24 cellular contexts compared by ENCODE assay signal in genomic region chr1:6494627-6495026, GRCh38. TPM values are rescaled to one million over a fixed set of nuclear protein-coding genes. Genes with fewer than 3 reads are reported as not detected.
DNase-seq lines count a peak whose midpoint lies in the region; ATAC-seq and TF ChIP-seq lines count a peak whose summit lies in the region.
"Had no signal": no experiment of that assay in that cellular context is flagged by ENCODE, and none has a peak within 500 bp of the region (broad histone marks: within the 10 kb centered on the region; RNA-seq: fewer than 3 reads in every experiment).

No MANE protein-coding gene starts in this region.

- no peaks in the 10 kb centered on the region for H3K36me3 ChIP-seq in right atrium auricular region
- H3K36me3 ChIP-seq: upper lobe of left lung had no signal

- H3K36me3 Mint-ChIP-seq in chondrocyte (ENCODE audit: low read depth) (no peaks in the 10 kb centered on the region), neural crest cell (ENCODE audit: low read depth) (no peaks in the 10 kb centered on the region)
- H3K36me3 Mint-ChIP-seq: natural killer cell, WTC11 had no signal

- peaks cover 0 to 79% of the 10 kb centered on the region in 2 donors for H3K4me1 ChIP-seq in right atrium auricular region

- no peak overlapping the region for H3K4me3 ChIP-seq in right atrium auricular region
- H3K4me3 ChIP-seq: upper lobe of left lung had no signal

- DNase-seq in Right ventricle myocardium inferior (ENCODE audit: missing footprints) (no peak), right atrium auricular region (ENCODE audit: low spot score) (no peak), RWPE1 (ENCODE audit: low spot score) (no peak), chondrocyte (ENCODE audit: low spot score) (no peak), neural crest cell (ENCODE audit: low read depth, low spot score) (no peak), NOMO-1 treated with DMSO at 0.1 percent for 48 hours (lab: John Stamatoyannopoulos, UW; ENCODE audit: unreplicated experiment) (no peak), NCI-H2029 (lab: John Stamatoyannopoulos, UW) (no peak)
- DNase-seq in effector CD4-positive, alpha-beta T cell, result no peak
- DNase-seq: activated naive CD4-positive, alpha-beta T cell treated with anti-CD3 and anti-CD28 coated beads, Interleukin-2, amount 50 U/mL, for 16 hours; aorta; central memory CD4-positive, alpha-beta T cell; Kasumi-1; midbrain; MV-4-11; natural killer cell; NCI-H1436 treated with DMSO at 0.1 percent for 48 hours; NCI-H82; retina; stimulated activated CD4-positive, alpha-beta T cell treated with anti-CD3 and anti-CD28 coated beads, Interleukin-4, amount 100 ng/mL, for 1 hour; T-helper 9 cell had no signal

- H3K27me3 ChIP-seq in right atrium auricular region, result no peaks in the 10 kb centered on the region

- H3K9me3 Mint-ChIP-seq in chondrocyte (ENCODE audit: low read depth) (no peaks in the 10 kb centered on the region), neural crest cell (no peaks in the 10 kb centered on the region)
- H3K9me3 Mint-ChIP-seq: natural killer cell, WTC11 had no signal

- H3K27ac Mint-ChIP-seq in chondrocyte (ENCODE audit: unreplicated experiment), result peak overlapping the region; percentile 0
- H3K27ac Mint-ChIP-seq in neural crest cell (ENCODE audit: unreplicated experiment), result peak overlapping the region; percentile 83
- H3K27ac Mint-ChIP-seq: B cell, natural killer cell, WTC11 had no signal

- H3K4me1 Mint-ChIP-seq in chondrocyte (ENCODE audit: low read depth), result peaks cover 52% of the 10 kb centered on the region
- H3K4me1 Mint-ChIP-seq in neural crest cell, result peaks cover 20% of the 10 kb centered on the region

- peak; percentile 45 for ATAC-seq in Right ventricle myocardium inferior
- ATAC-seq: HCT116, natural killer cell, WTC11 had no signal

- H3K27me3 Mint-ChIP-seq in chondrocyte (ENCODE audit: low read depth) (no peaks in the 10 kb centered on the region), neural crest cell (ENCODE audit: low read depth) (peaks cover 3% of the 10 kb centered on the region)

- TF ChIP-seq CTCF in right atrium auricular region (IDR thresholded peaks at IDR 0.05), result no peak
- TF ChIP-seq CTCF in RWPE1 (conservative IDR thresholded peaks at IDR 0.05; ENCODE audit: low read depth), result no peak
- no peak for TF ChIP-seq CTCF in chondrocyte (IDR thresholded peaks at IDR 0.05)
- TF ChIP-seq CTCF in neural crest cell (conservative IDR thresholded peaks at IDR 0.05), result no peak

- intact Hi-C loops in Right ventricle myocardium inferior (cut with DNase I), result no loop called here

- H3K27ac ChIP-seq in right atrium auricular region (peak overlapping the region in 1 of 2 donors; percentile 16), RWPE1 (peak overlapping the region; percentile 100)

- H3K4me3 Mint-ChIP-seq in chondrocyte (ENCODE audit: unreplicated experiment) (no peak overlapping the region), neural crest cell (peak overlapping the region; percentile 64)
- H3K4me3 Mint-ChIP-seq: B cell, natural killer cell, WTC11 had no signal

- H3K9me3 ChIP-seq in right atrium auricular region, result no peaks in the 10 kb centered on the region
- H3K9me3 ChIP-seq: upper lobe of left lung had no signal

- CTCF ChIA-PET in RWPE1 (lab: Yijun Ruan, JAX), result interaction anchor here (0.8 kb wide), 1 partner anchor 60 kb away, joined by 4 read pairs; the partner anchor contains the start of gene NOL9

- POLR2A ChIA-PET in RWPE1 (lab: Yijun Ruan, JAX; ENCODE audit: low non-redundant PET), result no interaction called here

RNA-seq across cellular contexts. Expression of gene PLEKHG5, which starts 3.2 kb away (rescaled TPM):
- total RNA-seq in Right ventricle myocardium inferior (16.8 TPM), right atrium auricular region (1 to 10 TPM; 7.0 to 7.9 TPM), chondrocyte (32.4 to 50.5 TPM (median 33.6 TPM) in 3 replicates), neural crest cell (28.9 and 31.7 TPM in 2 replicates)

RNA-seq across cellular contexts. Expression of gene TNFRSF25, which starts 28.7 kb away (rescaled TPM):
- total RNA-seq in Right ventricle myocardium inferior, result 11.4 TPM
- total RNA-seq in right atrium auricular region, result 1 to 10 TPM; 4.4 to 7.4 TPM
- 20.1 to 32.4 TPM (median 21.4 TPM) in 3 replicates for total RNA-seq in chondrocyte
- total RNA-seq in neural crest cell, result 23.4 and 26.1 TPM in 2 replicates

RNA-seq across cellular contexts. Expression of gene NOL9, which starts 59.7 kb away (rescaled TPM):
- total RNA-seq in Right ventricle myocardium inferior (12.6 TPM), right atrium auricular region (10 to 100 TPM; 15.4 to 15.6 TPM), chondrocyte (24.0 to 32.3 TPM (median 27.0 TPM) in 3 replicates), neural crest cell (47.2 and 52.4 TPM in 2 replicates)
